ENCODE assay signal across 1 cellular context in genomic region chr12:4909734-4910501, GRCh38.
TF ChIP-seq lines count a peak whose summit lies in the region.

Gene KCNA1 (plus strand): TSS chr12:4909905. CDS start chr12:4911379, 1,474 bp downstream.

TF ChIP-seq in H1, 55 proteins besides CTCF, POLR2A, EP300 and RAD21 (continued from another document):
- TF ChIP-seq CHD1 (IDR thresholded peaks at IDR 0.05; ENCODE audit: low read depth, low read length) (no peak), POU5F1 (IDR thresholded peaks at IDR 0.05; ENCODE audit: low read depth, low read length) (no peak), EZH2 (IDR thresholded peaks at IDR 0.05; ENCODE audit: low read depth, low read length, severe bottlenecking) (peak; percentile 96), SP4 (IDR thresholded peaks at IDR 0.05; ENCODE audit: low read length) (no peak), ASH2L (IDR thresholded peaks at IDR 0.05; ENCODE audit: low read length) (peak; percentile 3), MAX (IDR thresholded peaks at IDR 0.05) (no peak), KDM4A (IDR thresholded peaks at IDR 0.05; ENCODE audit: low read depth, low read length, severe bottlenecking) (peak; percentile 42), SUZ12 (IDR thresholded peaks at IDR 0.05; ENCODE audit: low read length) (peak; percentile 97), SIN3A (conservative IDR thresholded peaks at IDR 0.05 in 1 of 2, IDR thresholded peaks at IDR 0.05 in 1 of 2; ENCODE audit: low read depth in 1 of 2, low read length in 2 of 2) (no peak), E2F6 (IDR thresholded peaks at IDR 0.05) (peak; percentile 44; the same call in 1 of the 2 replicates), CHD7 (IDR thresholded peaks at IDR 0.05; ENCODE audit: insufficient replicate concordance, low read length) (no peak), RBBP5 (IDR thresholded peaks at IDR 0.05; ENCODE audit: borderline replicate concordance, low read depth, low read length) (no peak; the same call in 1 of the 2 replicates)
TF ChIP-seq in H1: peak in this region for 6.
